Comparison of ENCODE assay signal across 12 cellular contexts in genomic region chr17:67700037-67700436, GRCh38.
"Had no signal": no experiment of that assay in that cellular context is flagged by ENCODE, and none has a peak within 500 bp of the region (broad histone marks: within the 10 kb centered on the region; RNA-seq: fewer than 3 reads in every experiment).

No MANE protein-coding gene starts in this region.

- H3K9me3 ChIP-seq: lower lobe of right lung had no signal

- H3K4me3 Mint-ChIP-seq: activated CD4-positive, alpha-beta memory T cell treated with anti-CD3 and anti-CD28 coated beads for 36 hours; immature natural killer cell; naive B cell; T-helper 2 cell treated with Interferon-gamma antibody and Interleukin-4, amounts not matched to agents 5 μg/mL and 100 μg/mL, for 36 hours had no signal

- H3K36me3 ChIP-seq: lower lobe of right lung had no signal

- H3K27ac Mint-ChIP-seq: activated CD4-positive, alpha-beta memory T cell treated with anti-CD3 and anti-CD28 coated beads for 36 hours; immature natural killer cell; naive B cell; T-helper 2 cell treated with Interferon-gamma antibody and Interleukin-4, amounts not matched to agents 5 μg/mL and 100 μg/mL, for 36 hours had no signal

- H3K27me3 Mint-ChIP-seq: activated CD4-positive, alpha-beta memory T cell treated with anti-CD3 and anti-CD28 coated beads for 36 hours had no signal

- ATAC-seq: foreskin keratinocyte, lower lobe of right lung had no signal

- DNase-seq: activated CD4-positive, alpha-beta memory T cell treated with anti-CD3 and anti-CD28 coated beads for 36 hours; aorta; foreskin keratinocyte; immature natural killer cell; lower lobe of right lung; midbrain; naive B cell; occipital lobe; stimulated activated CD4-positive, alpha-beta T cell treated with anti-CD3 and anti-CD28 coated beads, Interleukin-12 subunit alpha, Interleukin-12 subunit beta, amount 100 ng/mL, for 4 hours; stimulated activated naive CD4-positive, alpha-beta T cell; substantia nigra had no signal

- H3K4me3 ChIP-seq: lower lobe of right lung had no signal

- H3K4me1 Mint-ChIP-seq: naive B cell had no signal

- H3K36me3 Mint-ChIP-seq: activated CD4-positive, alpha-beta memory T cell treated with anti-CD3 and anti-CD28 coated beads for 36 hours; naive B cell had no signal

- H3K27me3 ChIP-seq: foreskin keratinocyte had no signal

- H3K4me1 ChIP-seq: foreskin keratinocyte, lower lobe of right lung had no signal

- H3K9me3 Mint-ChIP-seq: activated CD4-positive, alpha-beta memory T cell treated with anti-CD3 and anti-CD28 coated beads for 36 hours; immature natural killer cell; naive B cell; T-helper 2 cell treated with Interferon-gamma antibody and Interleukin-4, amounts not matched to agents 5 μg/mL and 100 μg/mL, for 36 hours had no signal

- H3K27ac ChIP-seq: foreskin keratinocyte, lower lobe of right lung had no signal
